In genomic region chr3:142445816-142446254, GRCh38 we compare ENCODE assay signal across 8 cellular contexts. TPM values are rescaled to one million over a fixed set of nuclear protein-coding genes. Genes with fewer than 3 reads are reported as not detected.
DNase-seq lines count a peak whose midpoint lies in the region; ATAC-seq and TF ChIP-seq lines count a peak whose summit lies in the region.

No MANE protein-coding gene starts in this region.

- peak overlapping the region; percentile 99 for H3K27ac Mint-ChIP-seq in CD4-positive, alpha-beta T cell
- peak overlapping the region; percentile 96 for H3K27ac Mint-ChIP-seq in activated CD8-positive, alpha-beta T cell treated with anti-CD3 and anti-CD28 coated beads, Interleukin-2, amount 10 ng/mL, durations not matched to agents 7 days and 5 days

- H3K9me3 Mint-ChIP-seq in CD4-positive, alpha-beta T cell, result no peaks in the 10 kb centered on the region
- H3K9me3 Mint-ChIP-seq in activated CD8-positive, alpha-beta T cell treated with anti-CD3 and anti-CD28 coated beads, Interleukin-2, amount 10 ng/mL, durations not matched to agents 7 days and 5 days (ENCODE audit: insufficient read depth), result no peaks in the 10 kb centered on the region

- intact Hi-C loops in CD4-positive, alpha-beta T cell (cut with DNase I, micrococcal nuclease), result loop anchor here (5.0 kb wide), 3 partner anchors 131 to 1504 kb away; partner anchors contain the start of genes ATP1B3 (in 1 of the 2), ATR (in 1 of the 2) and SLC25A36 (in 1 of the 2)
- intact Hi-C loops in left colon (cut with DNase I, micrococcal nuclease), result no loop called here

- CTCF ChIA-PET in CD4-positive, alpha-beta T cell (lab: Charles Lee), result no interaction called here
- CTCF ChIA-PET in activated CD8-positive, alpha-beta T cell treated with anti-CD3 and anti-CD28 coated beads, Interleukin-2, amount 10 ng/mL, durations not matched to agents 7 days and 5 days (lab: Charles Lee), result interaction anchor here (0.6 kb wide), 1 partner anchor 334 kb away, joined by 3 read pairs; no protein-coding TSS in a partner anchor

- no peaks in the 10 kb centered on the region for H3K9me3 ChIP-seq in CD4-positive, alpha-beta T cell (ENCODE audit: control insufficient read depth, low read length)

- peaks cover 75% of the 10 kb centered on the region for H3K4me1 Mint-ChIP-seq in CD4-positive, alpha-beta T cell (ENCODE audit: low read depth)
- H3K4me1 Mint-ChIP-seq in activated CD8-positive, alpha-beta T cell treated with anti-CD3 and anti-CD28 coated beads, Interleukin-2, amount 10 ng/mL, durations not matched to agents 7 days and 5 days (ENCODE audit: low read depth), result peaks cover 28% of the 10 kb centered on the region

- H3K4me3 Mint-ChIP-seq in CD4-positive, alpha-beta T cell, result peak overlapping the region; percentile 95
- H3K4me3 Mint-ChIP-seq in activated CD8-positive, alpha-beta T cell treated with anti-CD3 and anti-CD28 coated beads, Interleukin-2, amount 10 ng/mL, durations not matched to agents 7 days and 5 days, result peak overlapping the region; percentile 88

- ATAC-seq in CD4-positive, alpha-beta T cell (ENCODE audit: poor library complexity), result no peak
- ATAC-seq in GM19468 (IDR thresholded peaks at IDR 0.05; ENCODE audit: extremely low read depth, unreplicated experiment) (peak; percentile 34), HG03565 (IDR thresholded peaks at IDR 0.05; ENCODE audit: unreplicated experiment) (peak; percentile 55), left colon (peak; percentile 75)
- peak; percentile 38 for ATAC-seq in activated CD8-positive, alpha-beta T cell treated with anti-CD3 and anti-CD28 coated beads, Interleukin-2, amount 10 ng/mL, durations not matched to agents 7 days and 5 days

- H3K27me3 Mint-ChIP-seq in CD4-positive, alpha-beta T cell, result no peaks in the 10 kb centered on the region
- H3K27me3 Mint-ChIP-seq in activated CD8-positive, alpha-beta T cell treated with anti-CD3 and anti-CD28 coated beads, Interleukin-2, amount 10 ng/mL, durations not matched to agents 7 days and 5 days (ENCODE audit: low read depth), result no peaks in the 10 kb centered on the region

- POLR2A ChIA-PET in CD4-positive, alpha-beta T cell (lab: Charles Lee), result interaction anchor here (0.7 to 4.1 kb wide), 3 partner anchors 133 to 844 kb away, joined by 4 to 35 read pairs (median 9); partner anchors contain the start of genes ATR and U2SURP
- POLR2A ChIA-PET in activated CD8-positive, alpha-beta T cell treated with anti-CD3 and anti-CD28 coated beads, Interleukin-2, amount 10 ng/mL, durations not matched to agents 7 days and 5 days (lab: Charles Lee), result interaction anchor here (0.6 to 3.6 kb wide), 2 partner anchors 130 to 133 kb away, joined by 5 to 21 read pairs; partner anchors contain the start of gene ATR

- no peaks in the 10 kb centered on the region for H3K27me3 ChIP-seq in CD4-positive, alpha-beta T cell (ENCODE audit: control insufficient read depth, insufficient read depth, low read length)

- DNase-seq in CD4-positive, alpha-beta T cell, result no peak
- peak; percentile 49 for DNase-seq in activated CD8-positive, alpha-beta T cell treated with anti-CD3 and anti-CD28 coated beads, Interleukin-2, amount 10 ng/mL, durations not matched to agents 7 days and 5 days
- peak in 1 of 2 donors; percentile 48 for DNase-seq in left colon
- no peak for DNase-seq in DMS153 treated with DMSO at 0.1 percent for 48 hours (lab: John Stamatoyannopoulos, UW; ENCODE audit: unreplicated experiment)
- no peak for DNase-seq in hippocampal formation (lab: John Stamatoyannopoulos, UW)
- no peak for DNase-seq in NCI-H1930 (lab: John Stamatoyannopoulos, UW)

- no peak for TF ChIP-seq CTCF in CD4-positive, alpha-beta T cell (IDR thresholded peaks at IDR 0.05)

- peaks cover 39% of the 10 kb centered on the region for H3K36me3 Mint-ChIP-seq in CD4-positive, alpha-beta T cell (ENCODE audit: low read depth)
- peaks cover 43% of the 10 kb centered on the region for H3K36me3 Mint-ChIP-seq in activated CD8-positive, alpha-beta T cell treated with anti-CD3 and anti-CD28 coated beads, Interleukin-2, amount 10 ng/mL, durations not matched to agents 7 days and 5 days (ENCODE audit: low read depth)

- no peak overlapping the region for H3K27ac ChIP-seq in CD4-positive, alpha-beta T cell (ENCODE audit: low read depth, low read length)

RNA-seq across cellular contexts. Expression of gene XRN1, which starts 2.0 kb away (rescaled TPM):
- 10 to 100 TPM; 85.7 to 97.6 TPM for total RNA-seq in CD4-positive, alpha-beta T cell
- 10 to 100 TPM; 58.0 to 59.6 TPM for total RNA-seq in activated CD8-positive, alpha-beta T cell treated with anti-CD3 and anti-CD28 coated beads, Interleukin-2, amount 10 ng/mL, durations not matched to agents 7 days and 5 days
- 10 to 100 TPM; 46.1 to 46.9 TPM for total RNA-seq in left colon

Comparison
In these comparisons a context has a peak if more than half of its experiments do, and no peak if none do; other contexts are left out.
1. intact Hi-C loops: an anchor here in CD4-positive, alpha-beta T cell (5.0 kb wide); none called in left colon.